Comparison of ENCODE assay signal across 8 cellular contexts in the genomic region with DNA sequence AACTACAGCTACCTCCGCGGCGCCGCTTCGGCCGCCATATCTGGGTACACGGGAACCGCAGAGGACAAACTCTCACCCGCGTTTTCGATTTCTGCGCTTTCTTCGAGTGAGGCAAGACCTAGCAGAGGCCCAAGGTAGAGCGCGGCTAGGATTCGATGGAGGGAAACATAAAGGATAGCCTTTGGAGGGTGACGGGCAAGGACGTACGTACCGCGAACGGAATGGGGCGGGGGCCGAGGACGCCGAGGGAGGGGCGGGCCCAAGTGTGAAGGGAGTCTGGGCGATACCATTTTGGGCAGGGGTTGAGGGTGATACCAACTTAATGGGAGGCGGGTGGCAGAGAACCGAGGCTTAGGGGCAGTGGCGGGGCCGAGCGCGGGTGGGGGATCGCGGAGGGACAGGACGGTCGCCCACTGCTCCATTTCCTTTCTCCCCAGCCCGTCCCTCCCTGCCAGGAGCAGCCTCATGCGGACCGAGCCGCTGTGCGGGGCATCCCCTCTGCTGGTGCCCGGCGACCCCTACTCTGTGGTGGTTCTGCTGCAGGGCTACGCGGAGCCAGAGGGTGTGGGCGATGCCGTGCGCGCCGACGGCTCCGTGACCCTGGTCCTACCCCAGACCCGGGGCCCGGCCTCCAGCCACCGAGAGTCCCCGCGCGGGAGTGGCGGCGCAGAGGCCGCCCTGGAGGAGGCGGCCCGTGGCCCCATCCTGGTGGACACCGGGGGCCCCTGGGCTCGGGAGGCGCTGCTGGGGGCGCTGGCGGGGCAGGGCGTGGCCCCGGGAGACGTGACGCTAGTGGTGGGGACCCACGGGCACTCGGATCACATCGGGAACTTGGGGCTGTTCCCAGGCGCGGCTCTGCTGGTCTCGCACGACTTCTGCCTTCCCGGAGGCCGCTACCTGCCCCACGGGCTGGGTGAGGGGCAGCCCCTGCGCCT. TPM values are rescaled to one million over a fixed set of nuclear protein-coding genes. Genes with fewer than 3 reads are reported as not detected.
DNase-seq lines count a peak whose midpoint lies in the region; ATAC-seq and TF ChIP-seq lines count a peak whose summit lies in the region.

A gene with protein sequence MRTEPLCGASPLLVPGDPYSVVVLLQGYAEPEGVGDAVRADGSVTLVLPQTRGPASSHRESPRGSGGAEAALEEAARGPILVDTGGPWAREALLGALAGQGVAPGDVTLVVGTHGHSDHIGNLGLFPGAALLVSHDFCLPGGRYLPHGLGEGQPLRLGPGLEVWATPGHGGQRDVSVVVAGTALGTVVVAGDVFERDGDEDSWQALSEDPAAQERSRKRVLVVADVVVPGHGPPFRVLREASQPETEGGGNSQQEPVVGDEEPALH (plus strand): TSS at position 37 of the 935 bp plus-strand sequence. CDS start 429 bp downstream, at position 466.

- TF ChIP-seq CTCF in PC-9 (conservative IDR thresholded peaks at IDR 0.05), result no peak

- BruUV-seq in PC-9 (replicated peaks; lab: Mats Ljungman, UMichigan), result no TSS peak

- peak within 1 kb of the TSS; percentile 93 for H3K9ac ChIP-seq in muscle layer of colon (ENCODE audit: low read length)

- peaks cover 42% of the 10 kb centered on the region for H3F3A ChIP-seq in PC-9 (ENCODE audit: insufficient read depth, low read depth)

- peaks cover 8% of the 10 kb centered on the region; the same call in 1 of the 2 replicates for H3K79me2 ChIP-seq in PC-9 (ENCODE audit: low read depth)

- POLR2A ChIA-PET in PC-9 (lab: Charles Lee; ENCODE audit: unreplicated experiment), result interaction anchor here (0.9 kb wide), 1 partner anchor 30 kb away, joined by 3 read pairs; no protein-coding TSS in a partner anchor

- H3K4me1 ChIP-seq in PC-9 (replicated peaks; ENCODE audit: insufficient read depth) (peaks cover 19% of the 10 kb centered on the region; the same call in 1 of the 2 replicates), muscle layer of colon (ENCODE audit: insufficient read depth, low read length) (peaks cover 14% of the 10 kb centered on the region)

- H3K27me3 Mint-ChIP-seq in activated T-cell treated with anti-CD3 and anti-CD28 coated beads, Interleukin-2, amount 50 U/mL, for 4 hours (ENCODE audit: low read depth), result no peaks in the 10 kb centered on the region

- H3K9me2 ChIP-seq in PC-9 (ENCODE audit: insufficient read depth), result no peaks in the 10 kb centered on the region

- ATAC-seq in GM21576 (IDR thresholded peaks at IDR 0.05; ENCODE audit: unreplicated experiment) (peak; percentile 56), esophagus mucosa (peak; percentile 82)
- peak; percentile 81 to 82 for ATAC-seq in activated T-cell treated with anti-CD3 and anti-CD28 coated beads, Interleukin-2, amount 50 U/mL, for 4 hours

- H3K36me3 ChIP-seq in PC-9 (ENCODE audit: low read depth) (no peaks in the 10 kb centered on the region), muscle layer of colon (ENCODE audit: insufficient read depth, low read length) (peaks cover 19% of the 10 kb centered on the region)

- peak within 1 kb of the TSS; percentile 80 for H3K4me2 ChIP-seq in PC-9

- intact Hi-C loops in PC-9 (cut with micrococcal nuclease; ENCODE audit: unreplicated experiment), result loop anchor here (1.0 to 2.0 kb wide), 2 partner anchors 26 to 46 kb away; partner anchors contain the start of genes AP4M1, MCM7 and ZNF3

- peak within 1 kb of the TSS; percentile 99 for H3K4me3 Mint-ChIP-seq in activated T-cell treated with anti-CD3 and anti-CD28 coated beads, Interleukin-2, amount 50 U/mL, for 4 hours

- H3K4me3 ChIP-seq in PC-9 (peak within 1 kb of the TSS; percentile 75), muscle layer of colon (ENCODE audit: low read depth in 1 of 2, low read length in 2 of 2) (peak within 1 kb of the TSS; percentile 92 to 94)

- no peaks in the 10 kb centered on the region for H3K9me3 Mint-ChIP-seq in activated T-cell treated with anti-CD3 and anti-CD28 coated beads, Interleukin-2, amount 50 U/mL, for 4 hours

- H2AFZ ChIP-seq in PC-9, result peak within 1 kb of the TSS; percentile 92

- no peaks in the 10 kb centered on the region for H3K27me3 ChIP-seq in PC-9 (ENCODE audit: insufficient read depth, low read depth)
- no peaks in the 10 kb centered on the region for H3K27me3 ChIP-seq in muscle layer of colon (ENCODE audit: control insufficient read depth in 1 of 2, insufficient read depth in 2 of 2, low read length in 2 of 2)

- DNase-seq in DMS 273 (lab: John Stamatoyannopoulos, UW; ENCODE audit: unreplicated experiment) (peak; percentile 98), KG1 (lab: John Stamatoyannopoulos, UW) (peak; percentile 11), PC-9 (peak; percentile 68 to 92)
- DNase-seq in activated T-cell treated with anti-CD3 and anti-CD28 coated beads, Interleukin-2, amount 50 U/mL, for 4 hours, result peak; percentile 88
- peak; percentile 96 for DNase-seq in stimulated activated CD8-positive, alpha-beta memory T cell treated with anti-CD3 and anti-CD28 coated beads, Interleukin-4, amount 100 ng/mL, for 48 hours

- H4K20me1 ChIP-seq in PC-9 (ENCODE audit: insufficient read depth), result no peaks in the 10 kb centered on the region

- peak within 1 kb of the TSS; percentile 82 for H3K27ac ChIP-seq in PC-9
- peak within 1 kb of the TSS; percentile 98 for H3K27ac ChIP-seq in muscle layer of colon (ENCODE audit: low read depth, low read length)

- peaks cover 31% of the 10 kb centered on the region for H3K4me1 Mint-ChIP-seq in activated T-cell treated with anti-CD3 and anti-CD28 coated beads, Interleukin-2, amount 50 U/mL, for 4 hours (ENCODE audit: low read depth)

- CTCF ChIA-PET in PC-9 (lab: Charles Lee), result interaction anchor here (0.7 kb wide), 2 partner anchors 578 to 675 kb away, joined by 5 to 13 read pairs; no protein-coding TSS in a partner anchor

- peaks cover 2% of the 10 kb centered on the region for H3K36me3 Mint-ChIP-seq in activated T-cell treated with anti-CD3 and anti-CD28 coated beads, Interleukin-2, amount 50 U/mL, for 4 hours (ENCODE audit: insufficient read depth)

- H3K9me3 ChIP-seq in PC-9 (ENCODE audit: insufficient read depth, low read depth) (no peaks in the 10 kb centered on the region), muscle layer of colon (ENCODE audit: low read length) (no peaks in the 10 kb centered on the region)

RNA-seq across cellular contexts. Expression of the gene that starts here (rescaled TPM):
- total RNA-seq in PC-9 (2021) (0.70 and 1.4 TPM in 2 replicates), esophagus mucosa (1.7 TPM)
- total RNA-seq in activated T-cell treated with anti-CD3 and anti-CD28 coated beads, Interleukin-2, amount 50 U/mL, for 4 hours, result 1 to 10 TPM; 3.0 to 4.8 (median 3.2) TPM

Comparison
In these comparisons a context has a peak if more than half of its experiments do, and no peak if none do; other contexts are left out.
1. Peak in every context shown above with its lines: DNase-seq, ATAC-seq, H3K4me3 ChIP-seq and H3K27ac ChIP-seq.
2. DNase-seq: peak in every context shown above with its lines; median percentile 98 in DMS 273; 96 in stimulated activated CD8-positive, alpha-beta memory T cell treated with anti-CD3 and anti-CD28 coated beads, Interleukin-4, amount 100 ng/mL, for 48 hours; 88 in activated T-cell treated with anti-CD3 and anti-CD28 coated beads, Interleukin-2, amount 50 U/mL, for 4 hours; 80 in PC-9; 11 in KG1.